Comparison of ENCODE assay signal across 8 cellular contexts in the genomic region with DNA sequence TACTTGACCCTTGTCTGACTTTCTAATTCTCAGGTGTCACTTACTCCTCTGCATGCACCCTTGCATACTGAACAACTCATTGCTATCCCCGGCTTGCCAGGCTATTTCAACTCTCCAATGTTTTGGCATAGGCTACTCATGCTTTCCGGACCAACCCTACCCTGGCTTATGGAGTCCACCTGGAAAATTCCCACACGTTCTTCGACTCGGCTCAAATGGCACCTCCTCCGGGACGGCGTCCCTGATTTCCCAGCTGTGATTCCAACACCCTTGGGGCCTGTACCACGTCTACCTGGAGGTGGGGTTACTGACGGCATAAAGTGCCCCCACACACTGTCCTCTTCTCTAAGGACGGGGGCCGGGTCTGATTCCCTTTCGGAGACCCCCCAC. TPM values are rescaled to one million over a fixed set of nuclear protein-coding genes. Genes with fewer than 3 reads are reported as not detected.
DNase-seq lines count a peak whose midpoint lies in the region; ATAC-seq and TF ChIP-seq lines count a peak whose summit lies in the region.

No MANE protein-coding gene starts in this region.

- intact Hi-C loops in upper lobe of right lung (cut with DNase I), result loop anchor here (10.0 kb wide), 1 partner anchor 114 kb away; a partner anchor contains a TSS

- no peaks in the 10 kb centered on the region for H3K9me3 ChIP-seq in upper lobe of right lung

- H3K36me3 ChIP-seq in upper lobe of right lung, result peaks cover 28% of the 10 kb centered on the region

- peak overlapping the region; percentile 82 for H3K27ac ChIP-seq in upper lobe of right lung

- no peak for TF ChIP-seq POLR2A in NB4 (IDR thresholded peaks at IDR 0.05; ENCODE audit: extremely low read depth, insufficient read length)

- peaks cover 15% of the 10 kb centered on the region for H3K4me1 ChIP-seq in upper lobe of right lung

- ATAC-seq in upper lobe of right lung, result peak; percentile 23
- ATAC-seq in GM18519 (IDR thresholded peaks at IDR 0.05; ENCODE audit: low FRiP score, unreplicated experiment), result no peak

- H3K27me3 ChIP-seq in upper lobe of right lung, result no peaks in the 10 kb centered on the region

- no peak for TF ChIP-seq CTCF in NB4 (IDR thresholded peaks at IDR 0.05; ENCODE audit: low read depth, low read length)
- no peak for TF ChIP-seq CTCF in upper lobe of right lung (IDR thresholded peaks at IDR 0.05)

- H3K4me3 ChIP-seq in NB4 (ENCODE audit: low read depth, low read length) (peak overlapping the region; percentile 73), upper lobe of right lung (peak overlapping the region; percentile 77)

- peak; percentile 11 for DNase-seq in stimulated activated CD4-positive, alpha-beta T cell treated with anti-CD3 and anti-CD28 coated beads, Interleukin-4, amount 100 ng/mL, for 24 hours
- DNase-seq in stimulated activated CD4-positive, alpha-beta T cell treated with anti-CD3 and anti-CD28 coated beads, Interleukin-2, amount 100 ng/mL, for 48 hours, result no peak
- DNase-seq in NB4 (ENCODE audit: low read depth), result no peak
- peak; percentile 33 for DNase-seq in cerebellar cortex (ENCODE audit: low spot score)
- DNase-seq in lung microvascular endothelial cell (ENCODE audit: low read depth in 2 of 2), result peak; percentile 21 to 79
- DNase-seq in upper lobe of right lung, result no peak
- DNase-seq in putamen (ENCODE audit: low spot score), result no peak

RNA-seq across cellular contexts. Expression of a gene that starts 0.5 kb away (rescaled TPM):
- total RNA-seq in lung microvascular endothelial cell, result 5.7 and 9.5 TPM in 2 replicates
- 17.8 TPM for total RNA-seq in upper lobe of right lung

RNA-seq across cellular contexts. Expression of a gene that starts 0.6 kb away (rescaled TPM):
- total RNA-seq in lung microvascular endothelial cell, result 18.3 and 19.0 TPM in 2 replicates
- 56.7 TPM for total RNA-seq in upper lobe of right lung

Comparison
In these comparisons a context has a peak if more than half of its experiments do, and no peak if none do; other contexts are left out.
1. DNase-seq: peak in stimulated activated CD4-positive, alpha-beta T cell treated with anti-CD3 and anti-CD28 coated beads, Interleukin-4, amount 100 ng/mL, for 24 hours (single experiment), cerebellar cortex (single experiment) and lung microvascular endothelial cell (2 of 2); none in stimulated activated CD4-positive, alpha-beta T cell treated with anti-CD3 and anti-CD28 coated beads, Interleukin-2, amount 100 ng/mL, for 48 hours (0 of 2), NB4 (single experiment), upper lobe of right lung (single experiment) and putamen (single experiment).